In the genomic region with DNA sequence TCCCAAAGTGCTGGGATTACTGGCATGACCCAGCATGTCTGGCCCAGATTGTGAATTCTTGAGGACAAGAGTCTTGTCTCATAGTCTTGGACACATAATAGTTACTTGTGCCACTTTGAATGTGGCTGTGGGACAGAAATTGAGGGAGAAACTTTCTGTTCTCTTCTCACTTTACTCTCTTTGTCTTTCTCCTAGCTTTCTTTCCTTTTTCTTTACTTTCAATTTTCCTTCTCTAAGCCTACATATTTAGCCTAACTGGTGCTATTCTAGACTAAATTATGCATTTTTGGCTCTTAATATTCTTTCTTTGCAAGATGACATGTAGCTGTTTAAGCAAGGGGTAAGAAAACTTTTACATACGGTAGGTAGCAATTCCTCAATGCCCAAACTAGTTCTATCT, we compare ENCODE assay signal across 27 cellular contexts. TPM values are rescaled to one million over a fixed set of nuclear protein-coding genes. Genes with fewer than 3 reads are reported as not detected.
A peak's percentile ranks its signal among the peaks of the same experiment; 100 is the strongest.
DNase-seq lines count a peak whose midpoint lies in the region; ATAC-seq and TF ChIP-seq lines count a peak whose summit lies in the region.
"Had no signal": no experiment of that assay in that cellular context is flagged by ENCODE, and none has a peak within 500 bp of the region (broad histone marks: within the 10 kb centered on the region; RNA-seq: fewer than 3 reads in every experiment).

No MANE protein-coding gene starts in this region.

- H3K9ac ChIP-seq in neural progenitor cell, result no peak overlapping the region
- H3K9ac ChIP-seq: BLaER1 treated with 17β-estradiol and CSF1 and Interleukin-3, amounts not matched to agents 10 nM and 100 nM had no signal

- H3K27ac Mint-ChIP-seq in activated CD4-positive, alpha-beta T cell treated with anti-CD3 and anti-CD28 coated beads, Interleukin-2, amount 10 ng/mL, durations not matched to agents 24 days and 14 days, result peak overlapping the region; percentile 45
- no peak overlapping the region for H3K27ac Mint-ChIP-seq in activated CD4-positive, alpha-beta T cell treated with anti-CD3 and anti-CD28 coated beads, Interleukin-2, amount 10 ng/mL, durations not matched to agents 7 days and 5 days
- no peak overlapping the region for H3K27ac Mint-ChIP-seq in GM23338
- H3K27ac Mint-ChIP-seq in neural progenitor cell, result no peak overlapping the region
- no peak overlapping the region for H3K27ac Mint-ChIP-seq in T-cell
- H3K27ac Mint-ChIP-seq: CD4-positive, alpha-beta T cell had no signal

- peaks cover 37% of the 10 kb centered on the region for H3K4me1 Mint-ChIP-seq in activated CD4-positive, alpha-beta T cell treated with anti-CD3 and anti-CD28 coated beads, Interleukin-2, amount 10 ng/mL, durations not matched to agents 24 days and 14 days
- H3K4me1 Mint-ChIP-seq in activated CD4-positive, alpha-beta T cell treated with anti-CD3 and anti-CD28 coated beads, Interleukin-2, amount 10 ng/mL, durations not matched to agents 7 days and 5 days, result peaks cover 51% of the 10 kb centered on the region
- H3K4me1 Mint-ChIP-seq in GM23338, result peaks cover 4% of the 10 kb centered on the region; the same call in 1 of the 3 replicates
- H3K4me1 Mint-ChIP-seq in neural progenitor cell, result no peaks in the 10 kb centered on the region
- peaks cover 0 to 1% (median 1%) of the 10 kb centered on the region in 3 donors for H3K4me1 Mint-ChIP-seq in T-cell

- H3F3A ChIP-seq in GM23338 (replicated peaks; ENCODE audit: low read depth) (no peaks in the 10 kb centered on the region), neural progenitor cell (ENCODE audit: low read depth) (no peaks in the 10 kb centered on the region)

- H3K9me3 Mint-ChIP-seq in activated CD4-positive, alpha-beta T cell treated with anti-CD3 and anti-CD28 coated beads, Interleukin-2, amount 10 ng/mL, durations not matched to agents 24 days and 14 days, result peaks cover 4% of the 10 kb centered on the region
- H3K9me3 Mint-ChIP-seq in activated CD4-positive, alpha-beta T cell treated with anti-CD3 and anti-CD28 coated beads, Interleukin-2, amount 10 ng/mL, durations not matched to agents 7 days and 5 days, result no peaks in the 10 kb centered on the region
- H3K9me3 Mint-ChIP-seq in GM23338 (no peaks in the 10 kb centered on the region), neural progenitor cell (no peaks in the 10 kb centered on the region), T-cell (no peaks in the 10 kb centered on the region)
- H3K9me3 Mint-ChIP-seq: CD4-positive, alpha-beta T cell had no signal

- H3K36me3 Mint-ChIP-seq in activated CD4-positive, alpha-beta T cell treated with anti-CD3 and anti-CD28 coated beads, Interleukin-2, amount 10 ng/mL, durations not matched to agents 24 days and 14 days (ENCODE audit: low read depth), result peaks cover 4% of the 10 kb centered on the region
- peaks cover 3% of the 10 kb centered on the region for H3K36me3 Mint-ChIP-seq in activated CD4-positive, alpha-beta T cell treated with anti-CD3 and anti-CD28 coated beads, Interleukin-2, amount 10 ng/mL, durations not matched to agents 7 days and 5 days (ENCODE audit: low read depth)
- no peaks in the 10 kb centered on the region for H3K36me3 Mint-ChIP-seq in GM23338 (ENCODE audit: low read depth)
- H3K36me3 Mint-ChIP-seq in neural progenitor cell, result no peaks in the 10 kb centered on the region
- no peaks in the 10 kb centered on the region for H3K36me3 Mint-ChIP-seq in T-cell

- H3K27me3 Mint-ChIP-seq in activated CD4-positive, alpha-beta T cell treated with anti-CD3 and anti-CD28 coated beads, Interleukin-2, amount 10 ng/mL, durations not matched to agents 24 days and 14 days, result no peaks in the 10 kb centered on the region
- no peaks in the 10 kb centered on the region for H3K27me3 Mint-ChIP-seq in activated CD4-positive, alpha-beta T cell treated with anti-CD3 and anti-CD28 coated beads, Interleukin-2, amount 10 ng/mL, durations not matched to agents 7 days and 5 days
- peaks cover under 1% of the 10 kb centered on the region for H3K27me3 Mint-ChIP-seq in GM23338 (ENCODE audit: insufficient read depth, low read depth, poor library complexity)
- peaks cover under 1% of the 10 kb centered on the region for H3K27me3 Mint-ChIP-seq in neural progenitor cell (ENCODE audit: insufficient read depth, low read depth)
- H3K27me3 Mint-ChIP-seq in T-cell, result no peaks in the 10 kb centered on the region
- H3K27me3 Mint-ChIP-seq: CD4-positive, alpha-beta T cell had no signal

- H4K20me1 ChIP-seq in GM23338 (replicated peaks; ENCODE audit: insufficient read depth) (no peaks in the 10 kb centered on the region), neural progenitor cell (ENCODE audit: low read depth) (no peaks in the 10 kb centered on the region)
- H4K20me1 ChIP-seq: BLaER1 treated with 17β-estradiol and CSF1 and Interleukin-3, amounts not matched to agents 10 nM and 100 nM had no signal

- POLR2A ChIA-PET in activated CD4-positive, alpha-beta T cell treated with anti-CD3 and anti-CD28 coated beads, Interleukin-2, amount 10 ng/mL, durations not matched to agents 7 days and 5 days (lab: Charles Lee), result no interaction called here
- POLR2A ChIA-PET in Panc1 (lab: Charles Lee), result no interaction called here
- POLR2A ChIA-PET in T-cell (lab: Charles Lee), result no interaction called here

- H3K4me1 ChIP-seq in GM23338 (ENCODE audit: insufficient read depth) (no peaks in the 10 kb centered on the region), Panc1 (ENCODE audit: control insufficient read depth, insufficient read depth, low read length) (peaks cover 2% of the 10 kb centered on the region; the same call in 1 of the 2 replicates), neural progenitor cell (peaks cover 4% of the 10 kb centered on the region), foreskin keratinocyte (no peaks in the 10 kb centered on the region)
- H3K4me1 ChIP-seq: Peyer's patch had no signal

- peak overlapping the region; percentile 66; the same call in 1 of the 2 replicates for H2AFZ ChIP-seq in GM23338
- peak overlapping the region; percentile 45 for H2AFZ ChIP-seq in neural progenitor cell (replicated peaks)

- H3K4me3 ChIP-seq in GM23338 (no peak overlapping the region), Panc1 (ENCODE audit: low read depth in 2 of 2, low read length in 2 of 2) (no peak overlapping the region), neural progenitor cell (no peak overlapping the region)
- H3K4me3 ChIP-seq: BLaER1 treated with 17β-estradiol and CSF1 and Interleukin-3, amounts not matched to agents 10 nM and 100 nM; K562; MG63; Peyer's patch had no signal

- intact Hi-C loops in activated CD4-positive, alpha-beta T cell treated with anti-CD3 and anti-CD28 coated beads, Interleukin-2, amount 10 ng/mL, durations not matched to agents 24 days and 14 days (cut with micrococcal nuclease), result no loop called here
- intact Hi-C loops in Panc1 (cut with micrococcal nuclease; ENCODE audit: unreplicated experiment), result no loop called here

- CTCF ChIA-PET in activated CD4-positive, alpha-beta T cell treated with anti-CD3 and anti-CD28 coated beads, Interleukin-2, amount 10 ng/mL, durations not matched to agents 7 days and 5 days (lab: Charles Lee), result interaction anchor here (0.6 to 1.8 kb wide), 3 partner anchors 22 to 141 kb away, joined by 3 to 6 read pairs (median 3); no protein-coding TSS in a partner anchor
- CTCF ChIA-PET in Panc1 (lab: Charles Lee) (no interaction called here), T-cell (lab: Charles Lee) (interaction anchor here in 1 of 2 donors (0.9 to 1.7 kb wide), 2 partner anchors 9 to 175 kb away, joined by 3 to 4 read pairs; no protein-coding TSS in a partner anchor)

- H3K9me3 ChIP-seq in Panc1 (ENCODE audit: control insufficient read depth, insufficient read depth, low read depth, low read length) (no peaks in the 10 kb centered on the region), neural progenitor cell (ENCODE audit: low read depth) (no peaks in the 10 kb centered on the region)
- H3K9me3 ChIP-seq: BLaER1 treated with 17β-estradiol and CSF1 and Interleukin-3, amounts not matched to agents 10 nM and 100 nM; MG63; Peyer's patch had no signal

- no peak overlapping the region for H3K27ac ChIP-seq in GM23338 (ENCODE audit: low read depth)
- peak overlapping the region; percentile 62 for H3K27ac ChIP-seq in Panc1 (ENCODE audit: low read length)
- no peak overlapping the region for H3K27ac ChIP-seq in neural progenitor cell
- H3K27ac ChIP-seq in foreskin keratinocyte, result no peak overlapping the region
- H3K27ac ChIP-seq: BLaER1 treated with 17β-estradiol and CSF1 and Interleukin-3, amounts not matched to agents 10 nM and 100 nM; Peyer's patch had no signal

- no peak overlapping the region for H3K4me2 ChIP-seq in GM23338
- no peak overlapping the region for H3K4me2 ChIP-seq in neural progenitor cell
- H3K4me2 ChIP-seq: BLaER1 treated with 17β-estradiol and CSF1 and Interleukin-3, amounts not matched to agents 10 nM and 100 nM had no signal

- DNase-seq in activated CD4-positive, alpha-beta T cell treated with anti-CD3 and anti-CD28 coated beads, Interleukin-2, amount 10 ng/mL, durations not matched to agents 24 days and 14 days, result no peak
- no peak for DNase-seq in activated CD4-positive, alpha-beta T cell treated with anti-CD3 and anti-CD28 coated beads, Interleukin-2, amount 10 ng/mL, durations not matched to agents 7 days and 5 days
- DNase-seq in GM23338 (ENCODE audit: low spot score) (no peak), Panc1 (ENCODE audit: low read depth, low spot score) (no peak), neural progenitor cell (ENCODE audit: low spot score) (no peak), T-cell (no peak), foreskin keratinocyte (no peak), AG08395 (ENCODE audit: low spot score) (no peak)
- DNase-seq: 8988T; AML-193; CD4-positive, alpha-beta T cell; COR-L47; GOT3; Kasumi-1; MG63; NCI-H1105 treated with DMSO at 0.1 percent for 48 hours; NCI-H2029 treated with DMSO at 0.1 percent for 48 hours; NCI-H2227 treated with DMSO at 0.1 percent for 48 hours; NCI-H526 treated with DMSO at 0.1 percent for 48 hours; Peyer's patch; SHP77 treated with DMSO at 0.1 percent for 48 hours had no signal

- no peak overlapping the region for H3K4me3 Mint-ChIP-seq in activated CD4-positive, alpha-beta T cell treated with anti-CD3 and anti-CD28 coated beads, Interleukin-2, amount 10 ng/mL, durations not matched to agents 24 days and 14 days
- no peak overlapping the region for H3K4me3 Mint-ChIP-seq in activated CD4-positive, alpha-beta T cell treated with anti-CD3 and anti-CD28 coated beads, Interleukin-2, amount 10 ng/mL, durations not matched to agents 7 days and 5 days
- H3K4me3 Mint-ChIP-seq in GM23338 (no peak overlapping the region), neural progenitor cell (no peak overlapping the region), T-cell (no peak overlapping the region)
- H3K4me3 Mint-ChIP-seq: CD4-positive, alpha-beta T cell had no signal

- H3K9me2 ChIP-seq in GM23338 (ENCODE audit: insufficient read depth), result no peaks in the 10 kb centered on the region

- H3K27me3 ChIP-seq in GM23338 (ENCODE audit: insufficient read depth) (no peaks in the 10 kb centered on the region), Panc1 (ENCODE audit: control insufficient read depth, insufficient read depth, low read length) (no peaks in the 10 kb centered on the region), neural progenitor cell (no peaks in the 10 kb centered on the region), foreskin keratinocyte (no peaks in the 10 kb centered on the region)
- H3K27me3 ChIP-seq: BLaER1 treated with 17β-estradiol and CSF1 and Interleukin-3, amounts not matched to agents 10 nM and 100 nM; MG63; Peyer's patch had no signal

- in situ Hi-C loops in Panc1 (cut with HindIII; ENCODE audit: low pct_unique_long_range_greater_than_20kb, low sequenced_read_pairs), result no loop called here

- no peak for ATAC-seq in GM23338
- no peak for ATAC-seq in Panc1
- no peak for ATAC-seq in T-cell (replicated peaks in 1 of 4)
- no peak for ATAC-seq in foreskin keratinocyte
- ATAC-seq: HepG2, K562 had no signal

- TF ChIP-seq CTCF in GM23338 (conservative IDR thresholded peaks at IDR 0.05; ENCODE audit: low read depth in 2 of 2) (no peak), Panc1 (IDR thresholded peaks at IDR 0.05) (no peak), neural progenitor cell (IDR thresholded peaks at IDR 0.05) (no peak), foreskin keratinocyte (conservative IDR thresholded peaks at IDR 0.05) (no peak)

- H3K79me2 ChIP-seq in GM23338 (replicated peaks; ENCODE audit: insufficient read depth) (no peaks in the 10 kb centered on the region), neural progenitor cell (ENCODE audit: low read depth) (no peaks in the 10 kb centered on the region)

- no peaks in the 10 kb centered on the region for H3K36me3 ChIP-seq in GM23338 (ENCODE audit: insufficient read depth)
- no peaks in the 10 kb centered on the region for H3K36me3 ChIP-seq in Panc1 (ENCODE audit: control insufficient read depth, insufficient read depth, low read length)
- no peaks in the 10 kb centered on the region for H3K36me3 ChIP-seq in neural progenitor cell
- H3K36me3 ChIP-seq: BLaER1 treated with 17β-estradiol and CSF1 and Interleukin-3, amounts not matched to agents 10 nM and 100 nM; MG63; Peyer's patch had no signal

- BruUV-seq in Panc1 (replicated peaks; lab: Mats Ljungman, UMichigan), result no TSS peak

RNA-seq across cellular contexts. Expression of gene HORMAD2, which starts 33.2 kb away (rescaled TPM):
- not detected in 2 replicates for total RNA-seq in activated CD4-positive, alpha-beta T cell treated with anti-CD3 and anti-CD28 coated beads, Interleukin-2, amount 10 ng/mL, durations not matched to agents 24 days and 14 days
- total RNA-seq in activated CD4-positive, alpha-beta T cell treated with anti-CD3 and anti-CD28 coated beads, Interleukin-2, amount 10 ng/mL, durations not matched to agents 7 days and 5 days, result not detected
- not detected in 2 replicates for total RNA-seq in GM23338 (2014; rRNA removed; shearing (Covaris generic))
- 0.37 and 0.40 TPM in 2 replicates for polyA plus RNA-seq in GM23338 (2016; fragmentation: Nextera tagmentation; extraction: Ambion mirVana)
- total RNA-seq in Panc1 (2021; ENCODE audit: unreplicated experiment), result not detected
- polyA plus RNA-seq in Panc1 (2012; ENCODE audit: insufficient read length), result not detected
- not detected in 2 replicates for total RNA-seq in neural progenitor cell (ENCODE audit: low replicate concordance)
- total RNA-seq in T-cell, result not detected
- total RNA-seq in foreskin keratinocyte, result not detected in 2 replicates
- polyA plus RNA-seq in foreskin keratinocyte, result not detected in 2 replicates
- total RNA-seq: CD4-positive, alpha-beta T cell; HepG2; HT1080; K562; NCI-H460; Peyer's patch had no signal
- polyA plus RNA-seq: AG04450, HepG2, K562 had no signal
